Comparison of ENCODE assay signal across 1 cellular context in genomic region chr11:9231848-9232177, GRCh38.
TF ChIP-seq lines count a peak whose summit lies in the region.

No MANE protein-coding gene starts in this region.

TF ChIP-seq in SK-N-SH, 30 proteins besides CTCF, POLR2A, EP300 and RAD21 (continued from another document):
- TF ChIP-seq CHD2 (IDR thresholded peaks at IDR 0.05; ENCODE audit: low read length, partially characterized antibody) (no peak), SIN3A (IDR thresholded peaks at IDR 0.05; ENCODE audit: borderline replicate concordance, low read depth, low read length) (no peak), GABPA (IDR thresholded peaks at IDR 0.05; ENCODE audit: low read depth) (no peak), PBX3 (IDR thresholded peaks at IDR 0.05) (no peak)
